In genomic region chr3:178369006-178369405, GRCh38 we compare ENCODE assay signal across 1 cellular context.
TF ChIP-seq lines count a peak whose summit lies in the region.

No MANE protein-coding gene starts in this region.

TF ChIP-seq in GM23338, 12 proteins besides CTCF, POLR2A, EP300 and RAD21 (continued from another document):
- TF ChIP-seq ZNF462 (CRISPR knock-in tag; IDR thresholded peaks at IDR 0.05) (no peak), POLR2AphosphoS5 (IDR thresholded peaks at IDR 0.05; ENCODE audit: low read depth) (no peak), REST (IDR thresholded peaks at IDR 0.05; ENCODE audit: unreplicated experiment) (no peak)
